In the genomic region with DNA sequence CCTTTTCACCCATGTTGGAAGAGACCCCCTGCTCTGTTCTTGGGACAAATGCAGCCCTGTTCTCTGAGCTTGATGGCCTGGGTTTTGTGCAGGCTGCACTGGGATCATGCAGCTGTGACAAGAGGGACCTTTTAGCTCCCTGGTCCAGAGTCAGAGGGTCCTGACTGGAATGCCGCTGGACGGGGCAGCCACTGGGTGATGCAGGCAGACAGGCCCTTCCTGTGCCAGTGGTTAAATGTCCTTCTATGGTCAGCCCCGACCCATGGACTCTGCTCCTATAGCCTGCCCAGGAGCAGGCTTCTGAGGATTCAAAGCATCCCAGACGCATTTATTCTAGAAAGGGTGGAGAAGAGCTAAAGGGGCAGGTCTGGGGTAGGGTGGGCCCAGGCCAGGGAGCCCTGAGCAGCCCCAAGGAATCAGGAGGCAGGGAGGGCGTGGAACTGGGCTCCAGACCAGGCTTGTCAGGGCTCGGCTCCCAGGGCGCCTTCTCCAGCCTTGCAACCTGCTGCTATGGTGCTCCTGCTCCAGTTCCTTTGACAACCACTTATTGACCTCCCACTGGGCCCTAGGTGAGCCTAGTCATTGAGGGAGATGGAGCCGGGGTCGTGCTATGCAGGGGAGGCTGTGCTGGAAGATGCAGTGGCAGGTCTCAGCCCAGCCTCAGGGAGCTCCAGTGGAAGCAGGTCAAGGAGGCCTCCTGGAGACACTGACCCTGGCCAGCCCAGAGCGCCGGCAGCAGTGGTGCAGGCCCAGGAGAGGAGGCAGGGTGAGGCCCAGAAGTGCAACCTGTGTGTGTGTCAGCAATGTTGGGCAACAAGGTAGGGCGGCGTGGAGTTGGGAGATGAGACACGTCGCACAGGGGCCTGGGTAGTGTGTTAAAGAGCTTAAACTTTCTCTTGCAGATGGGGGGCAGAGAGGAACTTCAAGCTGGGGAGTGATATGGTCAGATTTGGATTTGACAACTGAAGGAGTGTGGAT, we compare ENCODE assay signal across 21 cellular contexts.
DNase-seq lines count a peak whose midpoint lies in the region; ATAC-seq, FAIRE-seq and TF ChIP-seq lines count a peak whose summit lies in the region.
"Had no signal": no experiment of that assay in that cellular context is flagged by ENCODE, and none has a peak within 500 bp of the region (broad histone marks: within the 10 kb centered on the region; RNA-seq: fewer than 3 reads in every experiment).

No MANE protein-coding gene starts in this region.

- no peak overlapping the region for H3K27ac ChIP-seq in H1 (ENCODE audit: low read depth, low read length)

- no peak overlapping the region for H3K56ac ChIP-seq in H1 (replicated peaks; ENCODE audit: insufficient read length, low read depth, low read length)

- no peaks in the 10 kb centered on the region for H3K79me2 ChIP-seq in H1 (ENCODE audit: control insufficient read depth in 1 of 2, insufficient read depth in 2 of 2, low read length in 2 of 2)

- no peak overlapping the region for H2BK120ac ChIP-seq in H1 (replicated peaks; ENCODE audit: low read depth, low read length)

- H3K18ac ChIP-seq in H1 (ENCODE audit: extremely low read depth, low read length) = no peak overlapping the region; the same call in 1 of the 2 replicates

- H3K4me1 ChIP-seq in H1 (replicated peaks in 1 of 4; ENCODE audit: control insufficient read depth in 3 of 4, insufficient read depth in 4 of 4, low read length in 3 of 4) = no peaks in the 10 kb centered on the region; a peak in 2 of 7 replicates

- TF ChIP-seq POLR2A in H1 (IDR thresholded peaks at IDR 0.05; ENCODE audit: control extremely low read depth in 1 of 2, low read depth in 2 of 2, low read length in 2 of 2) = no peak

- no peak overlapping the region for H3K4me3 Mint-ChIP-seq in activated CD8-positive, alpha-beta memory T cell treated with anti-CD3 and anti-CD28 coated beads, Interleukin-2, amount 10 ng/mL, durations not matched to agents 7 days and 5 days
- H3K4me3 Mint-ChIP-seq in CD14-positive monocyte (no peak overlapping the region), glutamatergic neuron (ENCODE audit: unreplicated experiment) (no peak overlapping the region)
- H3K4me3 Mint-ChIP-seq: GM23338, IgD-negative memory B cell had no signal

- H3K4ac ChIP-seq in H1 (replicated peaks; ENCODE audit: insufficient read length, low read depth, low read length) = no peak overlapping the region

- no peak overlapping the region for H2BK5ac ChIP-seq in H1 (ENCODE audit: low read depth, low read length)

- H3K4me3 ChIP-seq in H1 (ENCODE audit: extremely low read depth in 1 of 4, insufficient read depth in 2 of 4, low read depth in 3 of 4, low read length in 4 of 4) = no peak overlapping the region
- H3K4me3 ChIP-seq: GM23338 had no signal

- WGBS in H1 (ENCODE audit: extremely low coverage in 1 of 2, insufficient coverage in 1 of 2, insufficient read length in 1 of 2, insufficient replicate concordance in 2 of 2, low coverage in 1 of 2, low lambda C conversion rate in 2 of 2, missing lambda C conversion rate in 1 of 2), 2 experiments = 92% methylated on average over 15 of the region's 15 CpGs; no CpG with 5 or more reads in 1 of the 2 experiments

- no peak overlapping the region for H3K4me2 ChIP-seq in H1 (ENCODE audit: insufficient read depth in 1 of 2, low read depth in 2 of 2, low read length in 2 of 2)
- H3K4me2 ChIP-seq: GM23338 had no signal

- intact Hi-C loops in CD14-positive monocyte (cut with micrococcal nuclease) = no loop called here
- intact Hi-C loops in sciatic nerve (cut with DNase I) = no loop called here

- DNase-seq in activated CD8-positive, alpha-beta memory T cell treated with anti-CD3 and anti-CD28 coated beads, Interleukin-2, amount 50 U/mL, for 48 hours = peak; percentile 34
- no peak for DNase-seq in activated CD8-positive, alpha-beta memory T cell treated with anti-CD3 and anti-CD28 coated beads, Interleukin-2, amount 10 ng/mL, durations not matched to agents 7 days and 5 days
- DNase-seq in CD14-positive monocyte (ENCODE audit: low spot score) = peak; percentile 36
- DNase-seq in H1 (ENCODE audit: low read depth in 1 of 2, low spot score in 2 of 2) = no peak
- DNase-seq in sciatic nerve (ENCODE audit: low spot score) = peak; percentile 33
- no peak for DNase-seq in pons (ENCODE audit: low spot score)
- DNase-seq in Ammon's horn (ENCODE audit: low spot score) = no peak
- no peak for DNase-seq in glutamatergic neuron
- DNase-seq: C1 segment of cervical spinal cord, GF-D8, Kasumi-1, NCI-H1105, NCI-H1694, NCI-H2107, NCI-H2227 treated with DMSO at 0.1 percent for 48 hours, NCI-H524 had no signal

- H3K9me3 Mint-ChIP-seq in activated CD8-positive, alpha-beta memory T cell treated with anti-CD3 and anti-CD28 coated beads, Interleukin-2, amount 10 ng/mL, durations not matched to agents 7 days and 5 days (ENCODE audit: low read depth) = no peaks in the 10 kb centered on the region
- H3K9me3 Mint-ChIP-seq in CD14-positive monocyte (no peaks in the 10 kb centered on the region), glutamatergic neuron (ENCODE audit: unreplicated experiment) (no peaks in the 10 kb centered on the region)
- H3K9me3 Mint-ChIP-seq: GM23338, IgD-negative memory B cell had no signal

- H4K91ac ChIP-seq in H1 (replicated peaks; ENCODE audit: insufficient read length, low read length) = peak overlapping the region; percentile 13

- no peaks in the 10 kb centered on the region for H3K79me1 ChIP-seq in H1 (ENCODE audit: low read depth, low read length)

- CTCF ChIA-PET in activated CD8-positive, alpha-beta memory T cell treated with anti-CD3 and anti-CD28 coated beads, Interleukin-2, amount 10 ng/mL, durations not matched to agents 7 days and 5 days (lab: Charles Lee) = no interaction called here
- CTCF ChIA-PET in H1 (lab: Charles Lee; ENCODE audit: partially characterized antibody) = interaction anchor here (1.5 to 2.2 kb wide), 3 partner anchors 31 to 122 kb away, joined by 3 to 5 read pairs (median 4); no protein-coding TSS in a partner anchor

- H3K4me1 Mint-ChIP-seq in activated CD8-positive, alpha-beta memory T cell treated with anti-CD3 and anti-CD28 coated beads, Interleukin-2, amount 10 ng/mL, durations not matched to agents 7 days and 5 days = no peaks in the 10 kb centered on the region
- H3K4me1 Mint-ChIP-seq in CD14-positive monocyte (no peaks in the 10 kb centered on the region), glutamatergic neuron (ENCODE audit: low read depth, unreplicated experiment) (no peaks in the 10 kb centered on the region)
- H3K4me1 Mint-ChIP-seq: IgD-negative memory B cell had no signal

- peaks cover 9% of the 10 kb centered on the region; the same call in 1 of the 2 replicates for H3K23me2 ChIP-seq in H1 (ENCODE audit: low read depth, low read length)

- no peak overlapping the region for H3K23ac ChIP-seq in H1 (ENCODE audit: insufficient read length)

- no peaks in the 10 kb centered on the region for H3K27me3 ChIP-seq in H1 (replicated peaks in 1 of 4; ENCODE audit: control insufficient read depth in 3 of 4, extremely low read depth in 1 of 4, insufficient read depth in 3 of 4, low read length in 3 of 4)

- POLR2A ChIA-PET in H1 (lab: Charles Lee; ENCODE audit: partially characterized antibody) = interaction anchor here (1.5 kb wide), 1 partner anchor 274 kb away, joined by 3 read pairs; no protein-coding TSS in a partner anchor

- H3K14ac ChIP-seq in H1 (ENCODE audit: insufficient read length) = no peak overlapping the region

- no peak for FAIRE-seq in H1 (lab: Jason Lieb, UNC)
- FAIRE-seq: GM12891, GM18507 had no signal

- H3K27me3 Mint-ChIP-seq in activated CD8-positive, alpha-beta memory T cell treated with anti-CD3 and anti-CD28 coated beads, Interleukin-2, amount 10 ng/mL, durations not matched to agents 7 days and 5 days = no peaks in the 10 kb centered on the region
- H3K27me3 Mint-ChIP-seq in CD14-positive monocyte (ENCODE audit: low read depth in 3 of 3) (peaks cover 0 to 2% (median 1%) of the 10 kb centered on the region in 3 donors), glutamatergic neuron (ENCODE audit: unreplicated experiment) (no peaks in the 10 kb centered on the region)
- H3K27me3 Mint-ChIP-seq: IgD-negative memory B cell had no signal

- no peak overlapping the region for H2BK15ac ChIP-seq in H1 (ENCODE audit: low read length)

- H2AK5ac ChIP-seq in H1 (ENCODE audit: low read depth, low read length) = 0 out of 2 replicates have a peak overlapping the region, but pooled peaks have one; percentile 33

- no peak for TF ChIP-seq EP300 in H1 (IDR thresholded peaks at IDR 0.05; ENCODE audit: borderline replicate concordance in 1 of 2, low read depth in 2 of 2, low read length in 2 of 2)

- H4K20me1 ChIP-seq in H1 (replicated peaks in 1 of 2; ENCODE audit: control insufficient read depth in 1 of 2, insufficient read depth in 2 of 2, low read length in 2 of 2) = peaks cover 0 to 7% of the 10 kb centered on the region in 2 experiments

- no peak overlapping the region for H2AFZ ChIP-seq in H1 (ENCODE audit: low read length)
- H2AFZ ChIP-seq: GM23338 had no signal

- H3K36me3 ChIP-seq in H1 (ENCODE audit: control insufficient read depth in 2 of 4, insufficient read depth in 4 of 4, low read length in 3 of 4) = no peaks in the 10 kb centered on the region

- H4K5ac ChIP-seq in H1 (ENCODE audit: insufficient read length, low read depth, low read length) = no peak overlapping the region

- H2BK12ac ChIP-seq in H1 (ENCODE audit: low read depth, low read length) = no peak overlapping the region

- H3K36me3 Mint-ChIP-seq in activated CD8-positive, alpha-beta memory T cell treated with anti-CD3 and anti-CD28 coated beads, Interleukin-2, amount 10 ng/mL, durations not matched to agents 7 days and 5 days = no peaks in the 10 kb centered on the region
- H3K36me3 Mint-ChIP-seq in CD14-positive monocyte (no peaks in the 10 kb centered on the region), glutamatergic neuron (ENCODE audit: unreplicated experiment) (no peaks in the 10 kb centered on the region)
- H3K36me3 Mint-ChIP-seq: IgD-negative memory B cell had no signal

- H2BK20ac ChIP-seq in H1 (ENCODE audit: low read length) = no peak overlapping the region

- no peak overlapping the region for H3K9ac ChIP-seq in H1 (replicated peaks in 1 of 4; ENCODE audit: extremely low read depth in 1 of 4, low read depth in 3 of 4, low read length in 3 of 4)

- no peak overlapping the region; the same call in 1 of the 2 replicates for H4K8ac ChIP-seq in H1 (ENCODE audit: extremely low read depth, insufficient read depth, low read length)

- ATAC-seq in activated CD8-positive, alpha-beta memory T cell treated with anti-CD3 and anti-CD28 coated beads, Interleukin-2, amount 10 ng/mL, durations not matched to agents 7 days and 5 days = no peak
- ATAC-seq in sciatic nerve = no peak
- ATAC-seq: GM23338, Panc1 had no signal

- H3K27ac Mint-ChIP-seq in activated CD8-positive, alpha-beta memory T cell treated with anti-CD3 and anti-CD28 coated beads, Interleukin-2, amount 10 ng/mL, durations not matched to agents 7 days and 5 days = no peak overlapping the region
- H3K27ac Mint-ChIP-seq in CD14-positive monocyte (no peak overlapping the region), glutamatergic neuron (ENCODE audit: unreplicated experiment) (no peak overlapping the region)
- H3K27ac Mint-ChIP-seq: GM23338, IgD-negative memory B cell had no signal

- H3K9me3 ChIP-seq in H1 (ENCODE audit: insufficient read depth in 2 of 2, low read depth in 1 of 2, low read length in 1 of 2) = no peaks in the 10 kb centered on the region

- TF ChIP-seq CTCF in CD14-positive monocyte (IDR thresholded peaks at IDR 0.05) (no peak), H1 (IDR thresholded peaks at IDR 0.05; ENCODE audit: control extremely low read depth in 1 of 3, insufficient read depth in 1 of 3, low read depth in 1 of 3, low read length in 3 of 3) (no peak), glutamatergic neuron (IDR thresholded peaks at IDR 0.05; ENCODE audit: partially characterized antibody, unreplicated experiment) (no peak)

- TF ChIP-seq RAD21 in H1 (IDR thresholded peaks at IDR 0.05 in 1 of 2, conservative IDR thresholded peaks at IDR 0.05 in 1 of 2; ENCODE audit: low read depth in 2 of 2, low read length in 2 of 2) = no peak

Comparison
In these comparisons a context has a peak if more than half of its experiments do, and no peak if none do; other contexts are left out.
1. DNase-seq: peak in activated CD8-positive, alpha-beta memory T cell treated with anti-CD3 and anti-CD28 coated beads, Interleukin-2, amount 50 U/mL, for 48 hours (single experiment), CD14-positive monocyte (single experiment) and sciatic nerve (single experiment); none in activated CD8-positive, alpha-beta memory T cell treated with anti-CD3 and anti-CD28 coated beads, Interleukin-2, amount 10 ng/mL, durations not matched to agents 7 days and 5 days (single experiment), H1 (0 of 2), pons (single experiment), Ammon's horn (single experiment) and glutamatergic neuron (single experiment).